In the genomic region with DNA sequence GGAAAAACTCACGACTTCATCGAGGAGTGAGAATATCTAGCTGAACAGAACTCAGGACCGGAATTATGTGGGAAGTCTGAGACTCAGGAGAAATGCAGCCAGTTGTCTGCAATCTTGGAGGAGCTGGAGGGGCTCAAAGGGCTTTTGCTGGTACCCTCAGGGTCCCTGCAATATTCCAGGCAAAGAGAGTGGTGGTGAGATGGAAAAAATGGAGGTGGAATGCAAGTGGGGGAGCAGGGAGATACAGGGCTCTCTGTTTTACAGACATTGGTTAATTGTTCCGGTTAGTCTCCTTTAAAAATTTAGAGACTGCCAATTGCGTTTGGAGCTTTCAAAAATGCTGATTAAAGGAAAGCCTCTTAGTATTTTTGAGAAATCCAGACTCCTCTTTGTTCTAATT, we compare ENCODE assay signal across 1 cellular context.
TF ChIP-seq lines count a peak whose summit lies in the region.

No MANE protein-coding gene starts in this region.

TF ChIP-seq in GM23338, 12 proteins besides CTCF, POLR2A, EP300 and RAD21:
- TF ChIP-seq, protein P1, sequence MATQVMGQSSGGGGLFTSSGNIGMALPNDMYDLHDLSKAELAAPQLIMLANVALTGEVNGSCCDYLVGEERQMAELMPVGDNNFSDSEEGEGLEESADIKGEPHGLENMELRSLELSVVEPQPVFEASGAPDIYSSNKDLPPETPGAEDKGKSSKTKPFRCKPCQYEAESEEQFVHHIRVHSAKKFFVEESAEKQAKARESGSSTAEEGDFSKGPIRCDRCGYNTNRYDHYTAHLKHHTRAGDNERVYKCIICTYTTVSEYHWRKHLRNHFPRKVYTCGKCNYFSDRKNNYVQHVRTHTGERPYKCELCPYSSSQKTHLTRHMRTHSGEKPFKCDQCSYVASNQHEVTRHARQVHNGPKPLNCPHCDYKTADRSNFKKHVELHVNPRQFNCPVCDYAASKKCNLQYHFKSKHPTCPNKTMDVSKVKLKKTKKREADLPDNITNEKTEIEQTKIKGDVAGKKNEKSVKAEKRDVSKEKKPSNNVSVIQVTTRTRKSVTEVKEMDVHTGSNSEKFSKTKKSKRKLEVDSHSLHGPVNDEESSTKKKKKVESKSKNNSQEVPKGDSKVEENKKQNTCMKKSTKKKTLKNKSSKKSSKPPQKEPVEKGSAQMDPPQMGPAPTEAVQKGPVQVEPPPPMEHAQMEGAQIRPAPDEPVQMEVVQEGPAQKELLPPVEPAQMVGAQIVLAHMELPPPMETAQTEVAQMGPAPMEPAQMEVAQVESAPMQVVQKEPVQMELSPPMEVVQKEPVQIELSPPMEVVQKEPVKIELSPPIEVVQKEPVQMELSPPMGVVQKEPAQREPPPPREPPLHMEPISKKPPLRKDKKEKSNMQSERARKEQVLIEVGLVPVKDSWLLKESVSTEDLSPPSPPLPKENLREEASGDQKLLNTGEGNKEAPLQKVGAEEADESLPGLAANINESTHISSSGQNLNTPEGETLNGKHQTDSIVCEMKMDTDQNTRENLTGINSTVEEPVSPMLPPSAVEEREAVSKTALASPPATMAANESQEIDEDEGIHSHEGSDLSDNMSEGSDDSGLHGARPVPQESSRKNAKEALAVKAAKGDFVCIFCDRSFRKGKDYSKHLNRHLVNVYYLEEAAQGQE (IDR thresholded peaks at IDR 0.05; ENCODE audit: unreplicated experiment), result no peak
